14 cellular contexts compared by ENCODE assay signal in genomic region chr2:38685116-38685735, GRCh38. TPM values are rescaled to one million over a fixed set of nuclear protein-coding genes. Genes with fewer than 3 reads are reported as not detected.
DNase-seq lines count a peak whose midpoint lies in the region; ATAC-seq and TF ChIP-seq lines count a peak whose summit lies in the region.
"Had no signal": no experiment of that assay in that cellular context is flagged by ENCODE, and none has a peak within 500 bp of the region (broad histone marks: within the 10 kb centered on the region; RNA-seq: fewer than 3 reads in every experiment).

No MANE protein-coding gene starts in this region.

- H3K36me3 ChIP-seq in KOPT-K1 (ENCODE audit: insufficient read depth, low read length), result peaks cover 27% of the 10 kb centered on the region; the same call in 1 of the 2 replicates
- H3K36me3 ChIP-seq in right lobe of liver, result peaks cover 0 to 29% (median 10%) of the 10 kb centered on the region in 4 donors

- peaks cover 16% of the 10 kb centered on the region for H3K4me1 Mint-ChIP-seq in Calu3 (ENCODE audit: low read depth, unreplicated experiment)
- peaks cover 49% of the 10 kb centered on the region for H3K4me1 Mint-ChIP-seq in activated T-helper 17 cell treated with anti-CD3 and anti-CD28 coated beads, Interleukin-2, amount 50 U/mL, for 72 hours
- H3K4me1 Mint-ChIP-seq: memory B cell had no signal

- no peak for TF ChIP-seq POLR2A in right lobe of liver (IDR thresholded peaks at IDR 0.05)

- H3K9me3 ChIP-seq in KOPT-K1 (ENCODE audit: insufficient read depth, low read length, poor library complexity, severe bottlenecking), result no peaks in the 10 kb centered on the region
- H3K9me3 ChIP-seq in right lobe of liver, result no peaks in the 10 kb centered on the region

- H3K27ac ChIP-seq in KOPT-K1 (ENCODE audit: low read depth, low read length, poor library complexity, severe bottlenecking) (peak overlapping the region; percentile 19), right lobe of liver (peak overlapping the region in 2 of 3 donors; percentile 59 to 66)
- H3K27ac ChIP-seq: GM23248 had no signal

- no peak for DNase-seq in Calu3
- DNase-seq in right lobe of liver, result no peak
- DNase-seq in occipital lobe (lab: John Stamatoyannopoulos, UW), result no peak
- no peak for DNase-seq in NAMALWA (ENCODE audit: low spot score)
- DNase-seq: effector CD8-positive, alpha-beta T cell; GM23248; NCI-H2029; stimulated activated CD4-positive, alpha-beta T cell treated with anti-CD3 and anti-CD28 coated beads, Interleukin-4, amount 100 ng/mL, for 4 hours; SW 1271 had no signal

- no peaks in the 10 kb centered on the region for H3K27me3 Mint-ChIP-seq in Calu3 (ENCODE audit: unreplicated experiment)
- H3K27me3 Mint-ChIP-seq in activated T-helper 17 cell treated with anti-CD3 and anti-CD28 coated beads, Interleukin-2, amount 50 U/mL, for 72 hours, result no peaks in the 10 kb centered on the region
- H3K27me3 Mint-ChIP-seq: memory B cell had no signal

- TF ChIP-seq CTCF in Calu3 (IDR thresholded peaks at IDR 0.05; ENCODE audit: unreplicated experiment) (no peak), right lobe of liver (IDR thresholded peaks at IDR 0.05) (no peak)

- no TSS peak for BruUV-seq in Calu3 (replicated peaks; lab: Mats Ljungman, UMichigan)

- intact Hi-C loops in Calu3 (cut with micrococcal nuclease; ENCODE audit: unreplicated experiment) (no loop called here), right lobe of liver (cut with DNase I) (no loop called here)

- CTCF ChIA-PET in Calu3 (lab: Charles Lee), result no interaction called here

- no peaks in the 10 kb centered on the region for H3K27me3 ChIP-seq in right lobe of liver

- H3K4me3 Mint-ChIP-seq in Calu3 (ENCODE audit: low read depth, unreplicated experiment), result no peak overlapping the region
- H3K4me3 Mint-ChIP-seq in activated T-helper 17 cell treated with anti-CD3 and anti-CD28 coated beads, Interleukin-2, amount 50 U/mL, for 72 hours, result peak overlapping the region; percentile 45
- H3K4me3 Mint-ChIP-seq: memory B cell had no signal

- peaks cover 4% of the 10 kb centered on the region for H3K36me3 Mint-ChIP-seq in Calu3 (ENCODE audit: insufficient read depth, unreplicated experiment)
- peaks cover 100% of the 10 kb centered on the region for H3K36me3 Mint-ChIP-seq in activated T-helper 17 cell treated with anti-CD3 and anti-CD28 coated beads, Interleukin-2, amount 50 U/mL, for 72 hours (ENCODE audit: low read depth)

- H3K4me3 ChIP-seq in right lobe of liver, result no peak overlapping the region
- H3K4me3 ChIP-seq: GM23248 had no signal

- WGBS in right lobe of liver (ENCODE audit: insufficient coverage, low coverage, low lambda C conversion rate, missing lambda C conversion rate), result 50% methylated on average over 3 of the region's 3 CpGs

- no peaks in the 10 kb centered on the region for H3K9me3 Mint-ChIP-seq in Calu3 (ENCODE audit: low read depth, unreplicated experiment)
- H3K9me3 Mint-ChIP-seq in activated T-helper 17 cell treated with anti-CD3 and anti-CD28 coated beads, Interleukin-2, amount 50 U/mL, for 72 hours, result no peaks in the 10 kb centered on the region
- H3K9me3 Mint-ChIP-seq: memory B cell had no signal

- ATAC-seq in activated T-helper 17 cell treated with anti-CD3 and anti-CD28 coated beads, Interleukin-2, amount 50 U/mL, for 72 hours (replicated peaks), result peak; percentile 8
- ATAC-seq in right lobe of liver (peak; percentile 89 to 95 (median 92)), GM21576 (IDR thresholded peaks at IDR 0.05; ENCODE audit: unreplicated experiment) (no peak), GM19397 (IDR thresholded peaks at IDR 0.05; ENCODE audit: unreplicated experiment) (no peak)

- H3K4me1 ChIP-seq in right lobe of liver, result peaks cover 0 to 25% (median 6%) of the 10 kb centered on the region in 4 donors

- H3K27ac Mint-ChIP-seq in Calu3 (ENCODE audit: unreplicated experiment), result peak overlapping the region; percentile 52
- peak overlapping the region; percentile 62 for H3K27ac Mint-ChIP-seq in activated T-helper 17 cell treated with anti-CD3 and anti-CD28 coated beads, Interleukin-2, amount 50 U/mL, for 72 hours
- H3K27ac Mint-ChIP-seq: memory B cell had no signal

RNA-seq across cellular contexts. Expression of gene GALM, which starts 19.3 kb away (rescaled TPM):
- total RNA-seq in Calu3 (2022) (9.1 and 11.3 TPM in 2 replicates), right lobe of liver (10 to 100 TPM; 26.2 to 47.9 (median 36.7) TPM), occipital lobe (3.6 TPM)
- total RNA-seq in activated T-helper 17 cell treated with anti-CD3 and anti-CD28 coated beads, Interleukin-2, amount 50 U/mL, for 72 hours, result 100 to 1,000 TPM in 1 of 2 donors, 10 to 100 TPM in 1; 85.2 to 123 TPM

Comparison
In these comparisons a context has a peak if more than half of its experiments do, and no peak if none do; other contexts are left out.
1. ATAC-seq: peak in activated T-helper 17 cell treated with anti-CD3 and anti-CD28 coated beads, Interleukin-2, amount 50 U/mL, for 72 hours (single experiment) and right lobe of liver (4 of 4); none in GM21576 (single experiment) and GM19397 (single experiment).